1 cellular context compared by ENCODE assay signal in the genomic region with DNA sequence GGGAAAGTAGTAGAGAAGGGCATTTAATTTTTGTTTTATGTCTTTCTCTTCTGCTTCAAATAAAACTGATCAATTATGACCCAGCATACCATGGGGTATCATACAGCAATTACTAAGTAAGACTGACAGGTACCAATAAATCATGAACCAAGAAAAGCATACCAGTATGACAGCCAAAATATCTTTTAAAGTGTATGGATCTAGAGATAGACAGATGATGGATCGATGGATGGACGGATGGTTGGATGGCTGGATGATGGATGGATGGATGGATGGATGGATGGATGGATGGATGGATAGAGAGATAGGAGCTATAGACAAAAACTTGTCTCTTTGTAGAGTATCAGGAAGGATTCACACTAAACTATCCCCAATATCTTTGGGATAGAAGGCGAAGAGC.
TF ChIP-seq lines count a peak whose summit lies in the region.

No MANE protein-coding gene starts in this region.

TF ChIP-seq in endothelial cell of umbilical vein, 7 proteins besides CTCF, POLR2A, EP300 and RAD21:
- TF ChIP-seq MAX (IDR thresholded peaks at IDR 0.05; ENCODE audit: insufficient read depth, insufficient read length) = no peak
- no peak for TF ChIP-seq MYC (IDR thresholded peaks at IDR 0.05; ENCODE audit: low read depth, low read length)
- no peak for TF ChIP-seq JUN (IDR thresholded peaks at IDR 0.05; ENCODE audit: borderline replicate concordance, insufficient read depth, insufficient read length, low read depth)
- TF ChIP-seq POLR2AphosphoS5 (IDR thresholded peaks at IDR 0.05; ENCODE audit: insufficient read depth, low read depth, low read length) = no peak
- no peak for TF ChIP-seq FOS (IDR thresholded peaks at IDR 0.05; ENCODE audit: borderline replicate concordance, insufficient read depth, low read length)
- no peak for TF ChIP-seq EZH2 (IDR thresholded peaks at IDR 0.05; ENCODE audit: borderline replicate concordance, low read depth, low read length, severe bottlenecking)
- TF ChIP-seq GATA2 (IDR thresholded peaks at IDR 0.05; ENCODE audit: insufficient read depth, insufficient read length, low read depth, low read length) = no peak
